Comparison of ENCODE assay signal across 1 cellular context in genomic region chr19:57664269-57665127, GRCh38.
TF ChIP-seq lines count a peak whose summit lies in the region.

No MANE protein-coding gene starts in this region.

TF ChIP-seq in SK-N-SH, 30 proteins besides CTCF, POLR2A, EP300 and RAD21 (continued from another document):
- TF ChIP-seq, protein P1, sequence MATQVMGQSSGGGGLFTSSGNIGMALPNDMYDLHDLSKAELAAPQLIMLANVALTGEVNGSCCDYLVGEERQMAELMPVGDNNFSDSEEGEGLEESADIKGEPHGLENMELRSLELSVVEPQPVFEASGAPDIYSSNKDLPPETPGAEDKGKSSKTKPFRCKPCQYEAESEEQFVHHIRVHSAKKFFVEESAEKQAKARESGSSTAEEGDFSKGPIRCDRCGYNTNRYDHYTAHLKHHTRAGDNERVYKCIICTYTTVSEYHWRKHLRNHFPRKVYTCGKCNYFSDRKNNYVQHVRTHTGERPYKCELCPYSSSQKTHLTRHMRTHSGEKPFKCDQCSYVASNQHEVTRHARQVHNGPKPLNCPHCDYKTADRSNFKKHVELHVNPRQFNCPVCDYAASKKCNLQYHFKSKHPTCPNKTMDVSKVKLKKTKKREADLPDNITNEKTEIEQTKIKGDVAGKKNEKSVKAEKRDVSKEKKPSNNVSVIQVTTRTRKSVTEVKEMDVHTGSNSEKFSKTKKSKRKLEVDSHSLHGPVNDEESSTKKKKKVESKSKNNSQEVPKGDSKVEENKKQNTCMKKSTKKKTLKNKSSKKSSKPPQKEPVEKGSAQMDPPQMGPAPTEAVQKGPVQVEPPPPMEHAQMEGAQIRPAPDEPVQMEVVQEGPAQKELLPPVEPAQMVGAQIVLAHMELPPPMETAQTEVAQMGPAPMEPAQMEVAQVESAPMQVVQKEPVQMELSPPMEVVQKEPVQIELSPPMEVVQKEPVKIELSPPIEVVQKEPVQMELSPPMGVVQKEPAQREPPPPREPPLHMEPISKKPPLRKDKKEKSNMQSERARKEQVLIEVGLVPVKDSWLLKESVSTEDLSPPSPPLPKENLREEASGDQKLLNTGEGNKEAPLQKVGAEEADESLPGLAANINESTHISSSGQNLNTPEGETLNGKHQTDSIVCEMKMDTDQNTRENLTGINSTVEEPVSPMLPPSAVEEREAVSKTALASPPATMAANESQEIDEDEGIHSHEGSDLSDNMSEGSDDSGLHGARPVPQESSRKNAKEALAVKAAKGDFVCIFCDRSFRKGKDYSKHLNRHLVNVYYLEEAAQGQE (IDR thresholded peaks at IDR 0.05; ENCODE audit: low read depth, low read length) = no peak
- no peak for TF ChIP-seq TCF12 (IDR thresholded peaks at IDR 0.05)
- TF ChIP-seq USF1 (IDR thresholded peaks at IDR 0.05; ENCODE audit: borderline replicate concordance, low read depth) = peak; percentile 54
- 0 out of 2 replicates have a peak, but pooled peaks have one; percentile 24 for TF ChIP-seq MXI1 (IDR thresholded peaks at IDR 0.05; ENCODE audit: low read depth, low read length)
- no peak for TF ChIP-seq TAF1 (IDR thresholded peaks at IDR 0.05; ENCODE audit: borderline replicate concordance, low read depth, low read length)
- no peak for TF ChIP-seq RXRA (IDR thresholded peaks at IDR 0.05; ENCODE audit: borderline replicate concordance, low read depth)
- TF ChIP-seq FOSL2 (IDR thresholded peaks at IDR 0.05; ENCODE audit: borderline replicate concordance, low read depth) = no peak
